Comparison of ENCODE assay signal across 8 cellular contexts in the genomic region with DNA sequence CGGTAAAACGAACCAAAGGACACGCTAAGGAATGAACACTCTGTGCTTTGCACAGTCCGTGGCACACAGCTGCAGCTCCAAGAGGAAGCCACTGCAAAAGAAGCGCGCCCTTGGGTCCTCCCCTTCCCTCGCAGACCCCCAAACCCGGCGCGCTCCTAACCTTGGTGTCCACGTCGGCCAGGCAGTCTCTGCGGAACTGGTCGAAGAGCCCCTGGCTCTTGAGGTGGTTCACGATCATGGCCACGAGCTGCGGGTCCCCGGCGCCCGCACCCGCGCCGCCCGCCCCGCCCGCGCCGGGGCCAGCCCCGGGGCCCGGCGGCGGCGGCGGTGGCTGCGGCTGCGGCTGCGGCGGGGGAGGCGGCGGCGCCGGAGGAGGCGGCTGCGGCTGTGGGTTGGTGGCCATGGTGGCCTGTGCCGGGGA. TPM values are rescaled to one million over a fixed set of nuclear protein-coding genes. Genes with fewer than 3 reads are reported as not detected.
DNase-seq lines count a peak whose midpoint lies in the region; ATAC-seq and TF ChIP-seq lines count a peak whose summit lies in the region.

No MANE protein-coding gene starts in this region.

- no peaks in the 10 kb centered on the region for H3K27me3 ChIP-seq in A673 (replicated peaks; ENCODE audit: insufficient read depth, low read depth, low read length, poor library complexity)

- no peaks in the 10 kb centered on the region for H3K36me3 ChIP-seq in A673 (ENCODE audit: insufficient read depth, low read length, poor library complexity, severe bottlenecking)

- no peak for TF ChIP-seq CTCF in A673 (conservative IDR thresholded peaks at IDR 0.05; ENCODE audit: low read depth, low read length)
- TF ChIP-seq CTCF in epithelial cell of proximal tubule (conservative IDR thresholded peaks at IDR 0.05; ENCODE audit: low read depth, low read length): no peak
- TF ChIP-seq CTCF in neural crest cell (conservative IDR thresholded peaks at IDR 0.05): no peak

- CTCF ChIA-PET in A673 (lab: Charles Lee): no interaction called here

- POLR2A ChIA-PET in A673 (lab: Charles Lee; ENCODE audit: low non-redundant PET): no interaction called here

- H3K4me3 ChIP-seq in A673 (ENCODE audit: low read depth, low read length, poor library complexity, severe bottlenecking): peak overlapping the region; percentile 68
- H3K4me3 ChIP-seq in epithelial cell of proximal tubule (ENCODE audit: low read depth, low read length): peak overlapping the region; percentile 75

- BruUV-seq in A673 (replicated peaks; lab: Mats Ljungman, UMichigan): no TSS peak

- H3K27me3 Mint-ChIP-seq in T-helper 17 cell (no peaks in the 10 kb centered on the region), neural crest cell (ENCODE audit: low read depth) (no peaks in the 10 kb centered on the region)

- H3K36me3 Mint-ChIP-seq in T-helper 17 cell (ENCODE audit: low read depth): no peaks in the 10 kb centered on the region
- no peaks in the 10 kb centered on the region for H3K36me3 Mint-ChIP-seq in neural crest cell (ENCODE audit: low read depth)

- peak overlapping the region; percentile 91 for H3K27ac ChIP-seq in A673 (ENCODE audit: low read depth, low read length, poor library complexity, severe bottlenecking)

- H3K9me3 Mint-ChIP-seq in neural crest cell: no peaks in the 10 kb centered on the region

- peaks cover 5% of the 10 kb centered on the region for H3K4me1 ChIP-seq in A673 (ENCODE audit: insufficient read depth, low read length, poor library complexity, severe bottlenecking)

- H3K4me3 Mint-ChIP-seq in T-helper 17 cell (peak overlapping the region; percentile 96), neural crest cell (peak overlapping the region; percentile 97)

- DNase-seq in A673 (ENCODE audit: low spot score): peak; percentile 35
- DNase-seq in T-helper 17 cell: no peak
- no peak for DNase-seq in epithelial cell of proximal tubule (ENCODE audit: low read depth)
- DNase-seq in neural crest cell (ENCODE audit: low read depth, low spot score): no peak
- DNase-seq in NCI-H774 (lab: John Stamatoyannopoulos, UW): no peak

- H3K9me3 ChIP-seq in A673 (ENCODE audit: low read depth, low read length, poor library complexity, severe bottlenecking) (no peaks in the 10 kb centered on the region), T-helper 17 cell (ENCODE audit: control insufficient read depth, low read length, poor library complexity, severe bottlenecking) (no peaks in the 10 kb centered on the region)

- ATAC-seq in GM18858 (IDR thresholded peaks at IDR 0.05; ENCODE audit: unreplicated experiment) (peak; percentile 31), HG03135 (IDR thresholded peaks at IDR 0.05; ENCODE audit: unreplicated experiment) (peak; percentile 40), T-helper 17 cell (no peak), HG03571 (IDR thresholded peaks at IDR 0.05; ENCODE audit: unreplicated experiment) (no peak)

- H3K27ac Mint-ChIP-seq in T-helper 17 cell (peak overlapping the region; percentile 97), neural crest cell (ENCODE audit: unreplicated experiment) (peak overlapping the region; percentile 99)

- intact Hi-C loops in A673 (cut with micrococcal nuclease; ENCODE audit: unreplicated experiment): no loop called here

- H3K4me1 Mint-ChIP-seq in T-helper 17 cell: peaks cover 43% of the 10 kb centered on the region
- H3K4me1 Mint-ChIP-seq in neural crest cell: peaks cover 28% of the 10 kb centered on the region

RNA-seq across cellular contexts. Expression of gene BOD1L1, which starts 0.3 kb away (rescaled TPM):
- 44.8 and 47.2 TPM in 2 replicates for total RNA-seq in A673 (2021)
- total RNA-seq in T-helper 17 cell: 10 to 100 TPM; 43.1 to 50.8 TPM
- total RNA-seq in epithelial cell of proximal tubule: 12.7 and 20.6 TPM in 2 replicates
- total RNA-seq in neural crest cell: 27.9 and 31.9 TPM in 2 replicates

Comparison
In these comparisons a context has a peak if more than half of its experiments do, and no peak if none do; other contexts are left out.
1. ATAC-seq: peak in GM18858 (single experiment) and HG03135 (single experiment); none in T-helper 17 cell (single experiment) and HG03571 (single experiment).